Comparison of ENCODE assay signal across 12 cellular contexts in genomic region chr11:61022311-61023085, GRCh38. TPM values are rescaled to one million over a fixed set of nuclear protein-coding genes. Genes with fewer than 3 reads are reported as not detected.
A peak's percentile ranks its signal among the peaks of the same experiment; 100 is the strongest.
DNase-seq lines count a peak whose midpoint lies in the region; ATAC-seq and TF ChIP-seq lines count a peak whose summit lies in the region.
"Had no signal": no experiment of that assay in that cellular context is flagged by ENCODE, and none has a peak within 500 bp of the region (broad histone marks: within the 10 kb centered on the region; RNA-seq: fewer than 3 reads in every experiment).

No MANE protein-coding gene starts in this region.

- POLR2A ChIA-PET in HEK293 (lab: Yijun Ruan, JAX): no interaction called here
- POLR2A ChIA-PET in activated CD8-positive, alpha-beta T cell treated with anti-CD3 and anti-CD28 coated beads for 36 hours (lab: Charles Lee): interaction anchor here (0.7 to 8.7 kb wide), 16 partner anchors 15 to 109 kb away, joined by 3 to 79 read pairs (median 4); partner anchors contain the start of gene TMEM109

- H3K36me3 ChIP-seq in HEK293 (ENCODE audit: control insufficient read depth in 2 of 2, insufficient read depth in 1 of 2, low read length in 2 of 2): no peaks in the 10 kb centered on the region
- H3K36me3 ChIP-seq in iPS-18a (ENCODE audit: control insufficient read depth, low read depth, low read length): no peaks in the 10 kb centered on the region

- no peak overlapping the region for H3K4me3 ChIP-seq in HEK293 (ENCODE audit: low read depth, low read length)
- H3K4me3 ChIP-seq in iPS-18a (ENCODE audit: low read length): peak overlapping the region; percentile 41

- peak overlapping the region; percentile 64 for H3K4me3 Mint-ChIP-seq in activated CD8-positive, alpha-beta T cell treated with anti-CD3 and anti-CD28 coated beads for 36 hours

- H3K27ac ChIP-seq in HEK293 (ENCODE audit: extremely low read depth, low read depth, low read length) (no peak overlapping the region), iPS-18a (ENCODE audit: low read length) (no peak overlapping the region)
- H3K27ac ChIP-seq: C4-2B had no signal

- no peaks in the 10 kb centered on the region for H3K4me1 ChIP-seq in HEK293 (ENCODE audit: control insufficient read depth, insufficient read depth, low read length)
- peaks cover 13% of the 10 kb centered on the region for H3K4me1 ChIP-seq in iPS-18a (ENCODE audit: control insufficient read depth, low read depth, low read length)

- no peaks in the 10 kb centered on the region for H3K9me3 ChIP-seq in HEK293 (ENCODE audit: control insufficient read depth, insufficient read depth, low read depth, low read length)
- no peaks in the 10 kb centered on the region for H3K9me3 ChIP-seq in iPS-18a (ENCODE audit: control insufficient read depth, low read depth, low read length)

- TF ChIP-seq CTCF in HEK293 (tag by site-specific recombination; IDR thresholded peaks at IDR 0.05): no peak
- no peak for TF ChIP-seq CTCF in activated CD8-positive, alpha-beta T cell treated with anti-CD3 and anti-CD28 coated beads for 36 hours (IDR thresholded peaks at IDR 0.05)

- peaks cover 82% of the 10 kb centered on the region for H3K4me1 Mint-ChIP-seq in activated CD8-positive, alpha-beta T cell treated with anti-CD3 and anti-CD28 coated beads for 36 hours (ENCODE audit: low read depth)

- no peaks in the 10 kb centered on the region for H3K27me3 Mint-ChIP-seq in activated CD8-positive, alpha-beta T cell treated with anti-CD3 and anti-CD28 coated beads for 36 hours

- CTCF ChIA-PET in HEK293 (lab: Yijun Ruan, JAX): no interaction called here
- CTCF ChIA-PET in activated CD8-positive, alpha-beta T cell treated with anti-CD3 and anti-CD28 coated beads for 36 hours (lab: Charles Lee): interaction anchor here (0.8 to 2.1 kb wide), 7 partner anchors 9 to 165 kb away, joined by 3 to 11 read pairs (median 3); no protein-coding TSS in a partner anchor

- peak; percentile 12 for ATAC-seq in activated CD8-positive, alpha-beta T cell treated with anti-CD3 and anti-CD28 coated beads for 36 hours
- no peak for ATAC-seq in HG02798 (IDR thresholded peaks at IDR 0.05; ENCODE audit: poor library complexity, unreplicated experiment)
- ATAC-seq in GM21786 (IDR thresholded peaks at IDR 0.05; ENCODE audit: unreplicated experiment): no peak
- ATAC-seq in HG02642 (IDR thresholded peaks at IDR 0.05; ENCODE audit: poor library complexity, unreplicated experiment): no peak

- H3K27ac Mint-ChIP-seq in activated CD8-positive, alpha-beta T cell treated with anti-CD3 and anti-CD28 coated beads for 36 hours: peak overlapping the region; percentile 88

- H3K9me3 Mint-ChIP-seq in activated CD8-positive, alpha-beta T cell treated with anti-CD3 and anti-CD28 coated beads for 36 hours: no peaks in the 10 kb centered on the region

- intact Hi-C loops in activated CD8-positive, alpha-beta T cell treated with anti-CD3 and anti-CD28 coated beads for 36 hours (cut with micrococcal nuclease): loop anchor here (5.0 kb wide), 1 partner anchor 35 kb away; no protein-coding TSS in a partner anchor

- H3K9ac ChIP-seq in iPS-18a (ENCODE audit: low read length): no peak overlapping the region

- peaks cover 57% of the 10 kb centered on the region for H3K36me3 Mint-ChIP-seq in activated CD8-positive, alpha-beta T cell treated with anti-CD3 and anti-CD28 coated beads for 36 hours (ENCODE audit: low read depth)

- DNase-seq in Ammon's horn (ENCODE audit: low spot score) (peak; percentile 35), inferior parietal cortex (ENCODE audit: extremely low spot score) (no peak)
- DNase-seq in activated CD8-positive, alpha-beta T cell treated with anti-CD3 and anti-CD28 coated beads for 36 hours: peak; percentile 70
- DNase-seq: amniotic stem cell; NK-92 treated with Interleukin-12 subunit alpha and Interleukin-12 subunit beta, amount 100 ng/mL, for 24 hours had no signal

- peaks cover 26% of the 10 kb centered on the region for H3K27me3 ChIP-seq in iPS-18a (ENCODE audit: control insufficient read depth, insufficient read depth, low read length)

TF ChIP-seq in HEK293, 187 proteins besides CTCF, POLR2A, EP300 and RAD21:
- peak; percentile 33 for TF ChIP-seq ZIC2 (tag by site-specific recombination; IDR thresholded peaks at IDR 0.05)
- no peak for TF ChIP-seq ZNF138 (tag by site-specific recombination; IDR thresholded peaks at IDR 0.05; ENCODE audit: borderline replicate concordance)
- no peak for TF ChIP-seq ZNF791 (tag by site-specific recombination; IDR thresholded peaks at IDR 0.05)
- peak; percentile 87 for TF ChIP-seq GLIS1 (tag by site-specific recombination; IDR thresholded peaks at IDR 0.05)

RNA-seq across cellular contexts. Expression of gene CD6, which starts 51.0 kb away (rescaled TPM):
- 100 to 1,000 TPM; 196 to 201 TPM for total RNA-seq in activated CD8-positive, alpha-beta T cell treated with anti-CD3 and anti-CD28 coated beads for 36 hours
- total RNA-seq: LHCN-M2 had no signal
